28 cellular contexts compared by ENCODE assay signal in genomic region chr15:57028176-57028575, GRCh38.
"Had no signal": no experiment of that assay in that cellular context is flagged by ENCODE, and none has a peak within 500 bp of the region (broad histone marks: within the 10 kb centered on the region; RNA-seq: fewer than 3 reads in every experiment).

No MANE protein-coding gene starts in this region.

- DNase-seq: naive thymus-derived CD4-positive, alpha-beta T cell; natural killer cell; occipital lobe; ovary; psoas muscle; right cardiac atrium; right lobe of liver; sigmoid colon; spleen; stimulated activated CD4-positive, alpha-beta T cell treated with anti-CD3 and anti-CD28 coated beads, Interleukin-12 subunit alpha, Interleukin-12 subunit beta, amount 100 ng/mL, for 4 hours; stimulated activated CD4-positive, alpha-beta T cell treated with anti-CD3 and anti-CD28 coated beads, Interleukin-1b, Interleukin-23, amount 100 ng/mL, for 48 hours; stimulated activated CD4-positive, alpha-beta T cell treated with anti-CD3 and anti-CD28 coated beads, Interleukin-4, amount 100 ng/mL, for 1 hour; stimulated activated CD4-positive, alpha-beta T cell treated with anti-CD3 and anti-CD28 coated beads, Interleukin-4, amount 100 ng/mL, for 4 hours; stimulated activated CD8-positive, alpha-beta memory T cell treated with anti-CD3 and anti-CD28 coated beads, Interleukin-4, amount 100 ng/mL, for 48 hours; stimulated activated naive CD4-positive, alpha-beta T cell; stimulated activated naive CD8-positive, alpha-beta T cell treated with anti-CD3 and anti-CD28 coated beads, Interleukin-15, Interleukin-2, amounts not matched to agents 100 U/mL and 50 U/mL, for 24 hours; substantia nigra; testis; tibial artery; transverse colon; upper lobe of right lung; uterus had no signal

- H3K9me3 ChIP-seq: ovary, psoas muscle, right lobe of liver, sigmoid colon, spleen, suprapubic skin, testis, tibial artery, transverse colon, upper lobe of right lung, uterus had no signal

- H3K27me3 ChIP-seq: neural progenitor cell, ovary, right lobe of liver, sigmoid colon, spleen, suprapubic skin, testis, tibial artery, transverse colon, upper lobe of right lung, uterus had no signal

- H3K4me3 ChIP-seq: neural progenitor cell, ovary, psoas muscle, right lobe of liver, sigmoid colon, skin epidermis, smooth muscle cell, spleen, suprapubic skin, testis, tibial artery, transverse colon, upper lobe of right lung, uterus had no signal

- H3K4me1 ChIP-seq: parathyroid adenoma, testis had no signal

- H3K27ac ChIP-seq: neural progenitor cell, ovary, parathyroid adenoma, psoas muscle, right lobe of liver, sigmoid colon, skin epidermis, spleen, suprapubic skin, testis, tibial artery, transverse colon, upper lobe of right lung, uterus had no signal

- ATAC-seq: naive thymus-derived CD4-positive, alpha-beta T cell; natural killer cell; psoas muscle; right cardiac atrium; right lobe of liver; stimulated activated memory B cell treated with anti-CD40 and anti-IgM and Interleukin-4, amounts not matched to agents 10 μg/mL and 1 μg/mL and 100 μg/mL, for 72 hours; stimulated activated naive CD8-positive, alpha-beta T cell treated with anti-CD3 and anti-CD28 coated beads, Interleukin-15, Interleukin-2, amounts not matched to agents 100 U/mL and 50 U/mL, for 24 hours; upper lobe of right lung had no signal

- H3K4me2 ChIP-seq: neural progenitor cell, smooth muscle cell had no signal
